19 cellular contexts compared by ENCODE assay signal in the genomic region with DNA sequence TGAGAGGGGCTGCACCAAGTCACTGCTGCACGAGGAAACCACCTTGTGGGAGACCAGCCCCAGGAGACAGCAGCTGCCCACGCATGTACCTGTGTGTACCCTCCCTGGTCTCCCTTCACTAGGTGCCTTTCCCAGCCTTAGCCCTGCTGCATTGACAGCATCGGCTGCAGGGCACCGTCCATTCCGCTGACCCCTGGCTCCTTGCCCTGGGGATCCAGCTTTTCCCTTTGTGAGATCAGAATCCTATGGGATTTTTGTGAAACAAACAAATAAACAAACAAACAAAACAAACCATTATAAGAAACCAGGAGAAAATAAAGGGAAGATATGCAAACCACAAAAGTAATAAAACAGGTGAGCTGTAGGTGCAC. TPM values are rescaled to one million over a fixed set of nuclear protein-coding genes. Genes with fewer than 3 reads are reported as not detected.
A peak's percentile ranks its signal among the peaks of the same experiment; 100 is the strongest.
DNase-seq lines count a peak whose midpoint lies in the region; TF ChIP-seq lines count a peak whose summit lies in the region.
"Had no signal": no experiment of that assay in that cellular context is flagged by ENCODE, and none has a peak within 500 bp of the region (broad histone marks: within the 10 kb centered on the region; RNA-seq: fewer than 3 reads in every experiment).

No MANE protein-coding gene starts in this region.

- no peak overlapping the region for H3K4me3 ChIP-seq in sigmoid colon

- intact Hi-C loops in sigmoid colon (cut with DNase I) = loop anchor here (2.0 kb wide), 1 partner anchor 18 kb away; no protein-coding TSS in a partner anchor

- 18 to 53% methylated on average over 5 of the region's 5 CpGs for WGBS in sigmoid colon, 2 donors

- no peaks in the 10 kb centered on the region for H3K36me3 ChIP-seq in sigmoid colon
- H3K36me3 ChIP-seq: gastrocnemius medialis, neutrophil, Peyer's patch, SJCRH30 had no signal

- TF ChIP-seq POLR2A in sigmoid colon (IDR thresholded peaks at IDR 0.05) = no peak

- TF ChIP-seq EP300 in sigmoid colon (IDR thresholded peaks at IDR 0.05) = no peak

- H3K4me1 ChIP-seq in sigmoid colon = peaks cover 0 to 67% (median 48%) of the 10 kb centered on the region in 4 donors

- peaks cover 0 to 8% (median 0%) of the 10 kb centered on the region in 3 donors for H3K27me3 ChIP-seq in sigmoid colon
- H3K27me3 ChIP-seq: Peyer's patch, SJCRH30 had no signal

- no peaks in the 10 kb centered on the region for H3K9me3 ChIP-seq in sigmoid colon
- H3K9me3 ChIP-seq: gastrocnemius medialis, neutrophil, Peyer's patch, SJCRH30 had no signal

- H3K27ac ChIP-seq in VCaP (peak overlapping the region; percentile 61; the same call in 1 of the 2 replicates), sigmoid colon (peak overlapping the region in 3 of 4 donors; percentile 89 to 93 (median 93))
- H3K27ac ChIP-seq: neutrophil, SJCRH30 had no signal

- TF ChIP-seq CTCF in VCaP (conservative IDR thresholded peaks at IDR 0.05) (no peak; the same call in 1 of the 2 replicates), sigmoid colon (IDR thresholded peaks at IDR 0.05) (no peak)

- DNase-seq in COLO668 (lab: John Stamatoyannopoulos, UW; ENCODE audit: unreplicated experiment) (peak; percentile 50), mesenteric fat pad (ENCODE audit: low spot score) (peak; percentile 59), sigmoid colon (no peak), GOT3 (lab: John Stamatoyannopoulos, UW) (no peak), activated gamma-delta T cell (lab: John Stamatoyannopoulos, UW) (no peak), H4 (ENCODE audit: low spot score) (no peak), RKO (ENCODE audit: low spot score) (no peak)
- DNase-seq: activated naive CD4-positive, alpha-beta T cell; gastrocnemius medialis; HFFc6; islet precursor cell; KG1; SJCRH30; T-helper 1 cell had no signal

RNA-seq across cellular contexts. Expression of a gene that starts 2.1 kb away (rescaled TPM):
- total RNA-seq in mesenteric fat pad = 1.8 TPM
- total RNA-seq in sigmoid colon = 10 to 100 TPM in 3 of 4 donors, 1 to 10 TPM in 1; 3.9 to 16.9 (median 13.6) TPM
- polyA plus RNA-seq in sigmoid colon = 1 to 10 TPM in 1 of 3 donors, under 1 TPM in 2; under 0.01 to 7.2 (median 0.23) TPM
- total RNA-seq in H4 (2014; rRNA removed; shearing (Covaris generic)) = not detected in 2 replicates
- total RNA-seq: HFFc6, HT1080, mononuclear cell had no signal

Comparison
In these comparisons a context has a peak if more than half of its experiments do, and no peak if none do; other contexts are left out.
1. DNase-seq: peak in COLO668 (single experiment) and mesenteric fat pad (single experiment); none in sigmoid colon (single experiment), GOT3 (single experiment), activated gamma-delta T cell (single experiment), H4 (single experiment) and RKO (single experiment).